Comparison of ENCODE assay signal across 24 cellular contexts in the genomic region with DNA sequence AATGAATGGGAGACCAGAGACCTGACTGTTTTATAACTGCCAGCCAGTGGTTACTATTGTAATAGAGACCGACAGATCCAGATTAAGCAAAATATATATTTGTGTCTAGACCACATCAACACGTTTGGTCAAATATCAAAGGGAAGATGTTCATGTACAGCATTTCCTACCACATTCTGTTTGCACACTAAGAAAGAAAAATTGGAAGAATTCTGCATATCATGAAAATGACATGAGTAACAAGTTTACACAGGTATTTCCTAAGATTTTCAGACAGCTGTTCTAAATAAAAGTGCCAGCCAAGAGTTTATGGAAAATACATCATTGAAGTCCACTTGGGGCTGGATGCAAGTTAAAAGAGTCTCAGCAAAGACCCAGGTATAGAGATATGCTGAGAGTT.
"Had no signal": no experiment of that assay in that cellular context is flagged by ENCODE, and none has a peak within 500 bp of the region (broad histone marks: within the 10 kb centered on the region; RNA-seq: fewer than 3 reads in every experiment).

No MANE protein-coding gene starts in this region.

- H3K9ac ChIP-seq: neural progenitor cell had no signal

- H3K4me1 ChIP-seq: gastrocnemius medialis, left ventricle myocardium inferior, neural progenitor cell, right atrium auricular region, sigmoid colon, vagina had no signal

- H3K4me2 ChIP-seq: neural progenitor cell had no signal

- H3K27me3 ChIP-seq: gastrocnemius medialis, heart right ventricle, neural progenitor cell, ovary, right atrium auricular region, sigmoid colon, tibial artery, upper lobe of right lung, vagina had no signal

- DNase-seq: endodermal cell; gastrocnemius medialis; heart right ventricle; kidney; left cardiac atrium; left ventricle myocardium inferior; lower lobe of right lung; midbrain; nucleus accumbens; ovary; sigmoid colon; small intestine; stimulated activated CD4-positive, alpha-beta T cell treated with anti-CD3 and anti-CD28 coated beads, Interleukin-4, amount 100 ng/mL, for 1 hour; stimulated activated CD8-positive, alpha-beta memory T cell treated with anti-CD3 and anti-CD28 coated beads, Interleukin-4, amount 100 ng/mL, for 48 hours; tibial artery; upper lobe of right lung had no signal

- H3K4me3 ChIP-seq: gastrocnemius medialis, heart right ventricle, left ventricle myocardium inferior, lower lobe of right lung, neural progenitor cell, ovary, right atrium auricular region, sigmoid colon, tibial artery, upper lobe of right lung, vagina had no signal

- H3K9me3 ChIP-seq: gastrocnemius medialis, heart right ventricle, left ventricle myocardium inferior, lower lobe of right lung, ovary, right atrium auricular region, sigmoid colon, tibial artery, upper lobe of right lung, vagina had no signal

- H2AFZ ChIP-seq: neural progenitor cell had no signal

- FAIRE-seq: colon, endothelial cell of umbilical vein, small intestine had no signal

- H3K36me3 ChIP-seq: gastrocnemius medialis, heart right ventricle, left ventricle myocardium inferior, lower lobe of right lung, neural progenitor cell, ovary, right atrium auricular region, sigmoid colon, tibial artery, upper lobe of right lung, vagina had no signal

- ATAC-seq: esophagus mucosa; gastrocnemius medialis; heart right ventricle; left cardiac atrium; natural killer cell treated with Interleukin-12 subunit alpha and Interleukin-12 subunit beta and Interleukin-15 and Interleukin-18, amount 100 ng/mL, for 72 hours; stimulated activated effector memory CD8-positive, alpha-beta T cell treated with anti-CD3 and anti-CD28 coated beads, Interleukin-12 subunit alpha, Interleukin-12 subunit beta, amount 100 ng/mL, for 72 hours; upper lobe of right lung had no signal

- H3K27ac ChIP-seq: gastrocnemius medialis, heart right ventricle, left ventricle myocardium inferior, lower lobe of right lung, neural progenitor cell, ovary, right atrium auricular region, sigmoid colon, vagina had no signal
